8 cellular contexts compared by ENCODE assay signal in the genomic region with DNA sequence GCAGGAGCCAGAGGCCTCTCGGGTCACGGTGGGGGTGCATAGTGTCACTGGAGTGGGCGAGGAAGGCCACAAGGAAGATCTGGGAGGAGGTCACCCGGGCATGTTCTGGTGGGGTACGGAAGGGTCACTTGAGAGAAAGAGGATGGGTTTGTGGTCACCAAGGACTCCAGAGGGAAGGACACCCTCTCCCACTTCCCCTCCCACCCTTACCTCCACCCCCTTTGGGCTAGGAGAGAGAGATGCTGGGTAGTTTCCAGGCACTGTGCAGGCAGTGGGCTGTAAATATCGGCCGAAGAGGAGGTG. TPM values are rescaled to one million over a fixed set of nuclear protein-coding genes. Genes with fewer than 3 reads are reported as not detected.
DNase-seq lines count a peak whose midpoint lies in the region; ATAC-seq and TF ChIP-seq lines count a peak whose summit lies in the region.

No MANE protein-coding gene starts in this region.

- no peak overlapping the region for H2BK120ac ChIP-seq in trophoblast cell (ENCODE audit: insufficient read depth, low read length, poor library complexity)

- H3K18ac ChIP-seq in trophoblast cell (ENCODE audit: low read length) = no peak overlapping the region

- intact Hi-C loops in lower leg skin (cut with DNase I; ENCODE audit: low total_unique reads) = no loop called here

- no peak overlapping the region for H2BK5ac ChIP-seq in trophoblast cell (ENCODE audit: low read depth, low read length, poor library complexity)

- peak overlapping the region; percentile 86 to 97 (median 91) for H3K4me3 Mint-ChIP-seq in CD8-positive, alpha-beta memory T cell
- H3K4me3 Mint-ChIP-seq in T-cell = peak overlapping the region; percentile 88 to 93 (median 89)

- H3K9ac ChIP-seq in trophoblast cell (ENCODE audit: low read length) = no peak overlapping the region

- H3K36me3 Mint-ChIP-seq in CD8-positive, alpha-beta memory T cell = peaks cover 6 to 27% (median 7%) of the 10 kb centered on the region in 3 donors
- H3K36me3 Mint-ChIP-seq in T-cell = peaks cover 16% of the 10 kb centered on the region

- peaks cover 2% of the 10 kb centered on the region for H3K79me2 ChIP-seq in trophoblast cell (ENCODE audit: control insufficient read depth, insufficient read depth, low read length, poor library complexity)

- H3K9me3 ChIP-seq in CD8-positive, alpha-beta memory T cell (ENCODE audit: low read length) = no peaks in the 10 kb centered on the region
- peaks cover 7% of the 10 kb centered on the region for H3K9me3 ChIP-seq in trophoblast cell (ENCODE audit: insufficient read depth, low read depth, low read length)

- no peak overlapping the region for H3K27ac ChIP-seq in CD8-positive, alpha-beta memory T cell (ENCODE audit: low read depth, low read length)
- no peak overlapping the region for H3K27ac ChIP-seq in trophoblast cell (ENCODE audit: low read depth, low read length)

- TF ChIP-seq CTCF in fibroblast of pulmonary artery (IDR thresholded peaks at IDR 0.05; ENCODE audit: low read length, missing control alignments) = no peak
- TF ChIP-seq CTCF in lower leg skin (IDR thresholded peaks at IDR 0.05) = no peak

- peaks cover 61% of the 10 kb centered on the region for H3K4me1 ChIP-seq in CD8-positive, alpha-beta memory T cell (ENCODE audit: insufficient read depth, low read length)
- H3K4me1 ChIP-seq in trophoblast cell (ENCODE audit: control insufficient read depth in 1 of 2, insufficient read depth in 2 of 2, low read length in 2 of 2) = peaks cover 5 to 6% of the 10 kb centered on the region in 2 experiments

- CTCF ChIA-PET in CD8-positive, alpha-beta memory T cell (lab: Charles Lee) = interaction anchor here (1.2 to 32.5 kb wide), 4 partner anchors 13 to 131 kb away, joined by 3 to 1339 read pairs (median 196); partner anchors contain the start of genes ATXN7L2, CYB561D1 and GPR61
- CTCF ChIA-PET in T-cell (lab: Charles Lee) = no interaction called here

- no CpG with 5 or more reads among the region's 7 CpGs for WGBS in trophoblast cell (ENCODE audit: extremely low coverage, insufficient coverage, insufficient read length)
- 65 to 71% methylated on average over 7 of the region's 7 CpGs for WGBS in lower leg skin, 2 donors

- H3K4me3 ChIP-seq in CD8-positive, alpha-beta memory T cell (ENCODE audit: low read length) = peak overlapping the region; percentile 78
- H3K4me3 ChIP-seq in fibroblast of pulmonary artery (replicated peaks; ENCODE audit: low read depth, low read length) = peak overlapping the region; percentile 63
- H3K4me3 ChIP-seq in trophoblast cell (ENCODE audit: low read depth, low read length) = no peak overlapping the region
- H3K4me3 ChIP-seq in lower leg skin (ENCODE audit: low read depth, poor library complexity, severe bottlenecking) = no peak overlapping the region

- no peak overlapping the region for H3K23ac ChIP-seq in trophoblast cell (ENCODE audit: low read length)

- no peak overlapping the region for H2BK12ac ChIP-seq in trophoblast cell (ENCODE audit: low read length)

- no peak for DNase-seq in CD8-positive, alpha-beta memory T cell
- DNase-seq in T-cell (no peak), fibroblast of pulmonary artery (ENCODE audit: low read depth) (no peak), trophoblast cell (no peak), lower leg skin (ENCODE audit: low spot score in 2 of 2) (no peak), SKM-1 treated with dmso at 0.1 percent for 144 hours (lab: John Stamatoyannopoulos, UW; ENCODE audit: unreplicated experiment) (no peak)

- H3K27ac Mint-ChIP-seq in CD8-positive, alpha-beta memory T cell = peak overlapping the region; percentile 71 to 94 (median 84)
- H3K27ac Mint-ChIP-seq in T-cell = peak overlapping the region; percentile 86 to 90

- peaks cover 58 to 68% (median 66%) of the 10 kb centered on the region in 3 donors for H3K4me1 Mint-ChIP-seq in CD8-positive, alpha-beta memory T cell
- peaks cover 67 to 78% (median 73%) of the 10 kb centered on the region in 3 donors for H3K4me1 Mint-ChIP-seq in T-cell

- no peak for ATAC-seq in T-cell (replicated peaks in 1 of 4)
- no peak for ATAC-seq in GM19351 (IDR thresholded peaks at IDR 0.05; ENCODE audit: unreplicated experiment)
- no peak for ATAC-seq in HG03135 (IDR thresholded peaks at IDR 0.05; ENCODE audit: unreplicated experiment)

- H3K27me3 Mint-ChIP-seq in CD8-positive, alpha-beta memory T cell = peaks cover 0 to 8% of the 10 kb centered on the region in 2 donors
- H3K27me3 Mint-ChIP-seq in T-cell = peaks cover 0 to 2% of the 10 kb centered on the region in 2 donors

- TF ChIP-seq POLR2A in lower leg skin (IDR thresholded peaks at IDR 0.05) = no peak

- no peaks in the 10 kb centered on the region for H3K9me3 Mint-ChIP-seq in CD8-positive, alpha-beta memory T cell
- H3K9me3 Mint-ChIP-seq in T-cell = no peaks in the 10 kb centered on the region

- H3K79me1 ChIP-seq in trophoblast cell (ENCODE audit: low read length) = no peaks in the 10 kb centered on the region

- no peak overlapping the region for H3K14ac ChIP-seq in trophoblast cell (ENCODE audit: low read length)

- no peak overlapping the region for H2AFZ ChIP-seq in trophoblast cell (ENCODE audit: insufficient read depth, low read length, poor library complexity)

- H4K91ac ChIP-seq in trophoblast cell (ENCODE audit: low read depth, low read length) = no peak overlapping the region

- H3K4ac ChIP-seq in trophoblast cell (ENCODE audit: low read depth, low read length) = no peak overlapping the region

- POLR2A ChIA-PET in CD8-positive, alpha-beta memory T cell (lab: Charles Lee) = interaction anchor here (1.0 to 2.9 kb wide), 2 partner anchors 23 to 83 kb away, joined by 3 to 15 read pairs; partner anchors contain the start of gene PSMA5
- POLR2A ChIA-PET in T-cell (lab: Charles Lee) = no interaction called here

- peak overlapping the region; percentile 99 for H3K4me2 ChIP-seq in trophoblast cell (ENCODE audit: low read length)

- H2AK5ac ChIP-seq in trophoblast cell (ENCODE audit: low read length) = no peak overlapping the region

- no peaks in the 10 kb centered on the region for H3K27me3 ChIP-seq in CD8-positive, alpha-beta memory T cell (ENCODE audit: insufficient read depth, low read length, poor library complexity, severe bottlenecking)
- peaks cover 14% of the 10 kb centered on the region for H3K27me3 ChIP-seq in trophoblast cell (ENCODE audit: insufficient read depth, low read length)

- H4K8ac ChIP-seq in trophoblast cell (ENCODE audit: low read depth, low read length) = no peak overlapping the region

- H3K36me3 ChIP-seq in CD8-positive, alpha-beta memory T cell (ENCODE audit: insufficient read depth, low read length) = no peaks in the 10 kb centered on the region
- no peaks in the 10 kb centered on the region for H3K36me3 ChIP-seq in trophoblast cell (ENCODE audit: control insufficient read depth in 1 of 2, insufficient read depth in 2 of 2, low read length in 2 of 2)

- H4K12ac ChIP-seq in trophoblast cell (ENCODE audit: low read depth, low read length) = no peak overlapping the region

RNA-seq across cellular contexts. Expression of gene AMIGO1, which starts 0.7 kb away (rescaled TPM):
- total RNA-seq in CD8-positive, alpha-beta memory T cell = 1 to 10 TPM; 4.0 to 4.9 TPM
- polyA plus RNA-seq in CD8-positive, alpha-beta memory T cell = 20.2 TPM
- 10 to 100 TPM; 13.2 to 28.2 (median 21.5) TPM for total RNA-seq in T-cell
- 0.08 and 0.12 TPM in 2 replicates for polyA plus RNA-seq in trophoblast cell (2013)
- total RNA-seq in lower leg skin = 1 to 10 TPM; 3.9 to 7.9 (median 5.4) TPM

RNA-seq across cellular contexts. Expression of gene CYB561D1, which starts 14.9 kb away (rescaled TPM):
- total RNA-seq in CD8-positive, alpha-beta memory T cell = 10 to 100 TPM in 1 of 2 experiments, 1 to 10 TPM in 1; 9.9 to 10.6 TPM
- polyA plus RNA-seq in CD8-positive, alpha-beta memory T cell = 15.4 TPM
- total RNA-seq in T-cell (10 to 100 TPM; 23.6 to 42.6 (median 39.5) TPM), lower leg skin (10 to 100 TPM; 11.3 to 22.7 (median 17.8) TPM)
- 3.0 and 3.3 TPM in 2 replicates for polyA plus RNA-seq in trophoblast cell (2013)

RNA-seq across cellular contexts. Expression of gene ATXN7L2, which starts 25.1 kb away (rescaled TPM):
- 10 to 100 TPM; 14.6 to 15.3 TPM for total RNA-seq in CD8-positive, alpha-beta memory T cell
- polyA plus RNA-seq in CD8-positive, alpha-beta memory T cell = 8.7 TPM
- total RNA-seq in T-cell = 10 to 100 TPM in 4 of 5 donors, 1 to 10 TPM in 1; 9.7 to 13.2 (median 12.5) TPM
- 4.0 and 4.2 TPM in 2 replicates for polyA plus RNA-seq in trophoblast cell (2013)
- 1 to 10 TPM; 4.3 to 7.8 (median 4.8) TPM for total RNA-seq in lower leg skin

RNA-seq across cellular contexts. Expression of gene GPR61, which starts 30.8 kb away (rescaled TPM):
- total RNA-seq in CD8-positive, alpha-beta memory T cell = under 1 TPM in 1 of 2 experiments, not detected in 1; 0.39 TPM
- polyA plus RNA-seq in CD8-positive, alpha-beta memory T cell = not detected
- total RNA-seq in T-cell (under 1 TPM; 0.16 to 0.75 (median 0.39) TPM), lower leg skin (1 to 10 TPM in 1 of 4 donors, not detected in 3; 1.0 TPM)
- polyA plus RNA-seq in trophoblast cell (2013) = not detected in 2 replicates

RNA-seq across cellular contexts. Expression of gene GNAI3, which starts 39.6 kb away (rescaled TPM):
- total RNA-seq in CD8-positive, alpha-beta memory T cell = 1 to 10 TPM; 9.8 to 9.9 TPM
- 8.6 TPM for polyA plus RNA-seq in CD8-positive, alpha-beta memory T cell
- total RNA-seq in T-cell = 1 to 10 TPM; 5.4 to 7.2 (median 6.5) TPM
- polyA plus RNA-seq in trophoblast cell (2013) = 6.9 and 7.0 TPM in 2 replicates
- 10 to 100 TPM in 3 of 4 donors, 1 to 10 TPM in 1; 8.5 to 13.2 (median 10.7) TPM for total RNA-seq in lower leg skin

Comparison
In these comparisons a context has a peak if more than half of its experiments do, and no peak if none do; other contexts are left out.
1. H3K4me3 ChIP-seq: peak in CD8-positive, alpha-beta memory T cell (single experiment) and fibroblast of pulmonary artery (single experiment); none in trophoblast cell (single experiment) and lower leg skin (single experiment).